In the genomic region with DNA sequence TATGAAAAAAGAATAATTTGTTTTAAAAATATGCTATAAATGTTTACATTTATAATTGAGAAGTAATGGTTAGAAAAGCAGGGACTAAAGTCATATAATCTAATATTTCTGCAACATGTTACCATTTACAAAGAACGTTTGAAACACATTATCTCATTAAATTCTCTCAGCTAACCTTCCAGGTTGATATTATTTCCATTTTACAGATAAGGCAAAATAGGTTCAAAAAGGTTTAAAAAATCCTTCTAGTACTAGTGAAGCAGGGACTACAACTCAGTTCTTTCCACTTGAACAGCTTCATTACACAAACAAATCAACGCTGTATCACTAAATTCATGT, we compare ENCODE assay signal across 8 cellular contexts. TPM values are rescaled to one million over a fixed set of nuclear protein-coding genes. Genes with fewer than 3 reads are reported as not detected.
DNase-seq lines count a peak whose midpoint lies in the region; ATAC-seq and TF ChIP-seq lines count a peak whose summit lies in the region.

No MANE protein-coding gene starts in this region.

- H3K27me3 ChIP-seq in ascending aorta (no peaks in the 10 kb centered on the region), right lobe of liver (no peaks in the 10 kb centered on the region), thyroid gland (no peaks in the 10 kb centered on the region)

- peaks cover 0 to 8% of the 10 kb centered on the region in 2 donors for H3K4me1 ChIP-seq in ascending aorta
- H3K4me1 ChIP-seq in right lobe of liver = peaks cover 0 to 8% (median 0%) of the 10 kb centered on the region in 4 donors
- peaks cover 0 to 8% of the 10 kb centered on the region in 2 donors for H3K4me1 ChIP-seq in thyroid gland

- DNase-seq in activated CD8-positive, alpha-beta memory T cell treated with anti-CD3 and anti-CD28 coated beads, Interleukin-2, amount 10 ng/mL, durations not matched to agents 7 days and 5 days = no peak
- no peak for DNase-seq in activated CD8-positive, alpha-beta memory T cell treated with anti-CD3 and anti-CD28 coated beads, Interleukin-2, amount 50 U/mL, for 48 hours
- no peak for DNase-seq in ascending aorta (ENCODE audit: low spot score in 2 of 2)
- DNase-seq in right lobe of liver = no peak
- DNase-seq in thyroid gland = no peak
- no peak for DNase-seq in SHP77 treated with DMSO at 0.1 percent for 48 hours (lab: John Stamatoyannopoulos, UW)

- CTCF ChIA-PET in activated CD8-positive, alpha-beta memory T cell treated with anti-CD3 and anti-CD28 coated beads, Interleukin-2, amount 10 ng/mL, durations not matched to agents 7 days and 5 days (lab: Charles Lee) = interaction anchor here (0.8 to 2.6 kb wide), 4 partner anchors 10 to 120 kb away, joined by 3 to 13 read pairs (median 4); a partner anchor contains a TSS

- peak overlapping the region; percentile 83 for H3K27ac Mint-ChIP-seq in activated CD8-positive, alpha-beta memory T cell treated with anti-CD3 and anti-CD28 coated beads, Interleukin-2, amount 10 ng/mL, durations not matched to agents 7 days and 5 days

- H3K27ac ChIP-seq in ascending aorta (no peak overlapping the region), right lobe of liver (peak overlapping the region in 1 of 3 donors; percentile 61), thyroid gland (peak overlapping the region in 2 of 3 donors; percentile 52 to 58)

- H3K4me1 Mint-ChIP-seq in activated CD8-positive, alpha-beta memory T cell treated with anti-CD3 and anti-CD28 coated beads, Interleukin-2, amount 10 ng/mL, durations not matched to agents 7 days and 5 days = peaks cover 29% of the 10 kb centered on the region

- no peak for ATAC-seq in activated CD8-positive, alpha-beta memory T cell treated with anti-CD3 and anti-CD28 coated beads, Interleukin-2, amount 10 ng/mL, durations not matched to agents 7 days and 5 days
- ATAC-seq in right lobe of liver = no peak
- ATAC-seq in GM21529 (IDR thresholded peaks at IDR 0.05; ENCODE audit: unreplicated experiment) = no peak
- ATAC-seq in GM21390 (IDR thresholded peaks at IDR 0.05; ENCODE audit: unreplicated experiment) = no peak

- no peaks in the 10 kb centered on the region for H3K27me3 Mint-ChIP-seq in activated CD8-positive, alpha-beta memory T cell treated with anti-CD3 and anti-CD28 coated beads, Interleukin-2, amount 10 ng/mL, durations not matched to agents 7 days and 5 days

- no peaks in the 10 kb centered on the region for H3K9me3 Mint-ChIP-seq in activated CD8-positive, alpha-beta memory T cell treated with anti-CD3 and anti-CD28 coated beads, Interleukin-2, amount 10 ng/mL, durations not matched to agents 7 days and 5 days (ENCODE audit: low read depth)

- peak overlapping the region; percentile 92 for H3K4me3 Mint-ChIP-seq in activated CD8-positive, alpha-beta memory T cell treated with anti-CD3 and anti-CD28 coated beads, Interleukin-2, amount 10 ng/mL, durations not matched to agents 7 days and 5 days

- peak overlapping the region; percentile 69 to 82 for H3K4me3 ChIP-seq in ascending aorta
- peak overlapping the region; percentile 64 to 89 (median 83) for H3K4me3 ChIP-seq in right lobe of liver
- H3K4me3 ChIP-seq in thyroid gland (replicated peaks in 1 of 3) = peak overlapping the region in 2 of 3 donors; percentile 29 to 38

- TF ChIP-seq CTCF in ascending aorta (IDR thresholded peaks at IDR 0.05) (no peak), right lobe of liver (IDR thresholded peaks at IDR 0.05) (no peak), thyroid gland (IDR thresholded peaks at IDR 0.05) (no peak)

- no peak for TF ChIP-seq POLR2A in right lobe of liver (IDR thresholded peaks at IDR 0.05)
- no peak for TF ChIP-seq POLR2A in thyroid gland (IDR thresholded peaks at IDR 0.05)

- no peaks in the 10 kb centered on the region for H3K36me3 ChIP-seq in ascending aorta
- H3K36me3 ChIP-seq in right lobe of liver = no peaks in the 10 kb centered on the region
- H3K36me3 ChIP-seq in thyroid gland = no peaks in the 10 kb centered on the region

- intact Hi-C loops in ascending aorta (cut with DNase I) = no loop called here
- intact Hi-C loops in right lobe of liver (cut with DNase I) = no loop called here
- intact Hi-C loops in thyroid gland (cut with DNase I) = no loop called here

- WGBS in right lobe of liver (ENCODE audit: insufficient coverage, low coverage, low lambda C conversion rate, missing lambda C conversion rate) = 8% methylated on average over 2 of the region's 2 CpGs
- WGBS in thyroid gland, 2 donors = 16 to 22% methylated on average over 2 of the region's 2 CpGs

- H3K36me3 Mint-ChIP-seq in activated CD8-positive, alpha-beta memory T cell treated with anti-CD3 and anti-CD28 coated beads, Interleukin-2, amount 10 ng/mL, durations not matched to agents 7 days and 5 days = peaks cover 14% of the 10 kb centered on the region

- H3K9me3 ChIP-seq in ascending aorta (no peaks in the 10 kb centered on the region), right lobe of liver (no peaks in the 10 kb centered on the region), thyroid gland (no peaks in the 10 kb centered on the region)

RNA-seq across cellular contexts. Expression of a gene that starts 0.9 kb away (rescaled TPM):
- 10 to 100 TPM; 45.2 to 48.9 TPM for total RNA-seq in activated CD8-positive, alpha-beta memory T cell treated with anti-CD3 and anti-CD28 coated beads, Interleukin-2, amount 10 ng/mL, durations not matched to agents 7 days and 5 days
- 5.5 TPM for total RNA-seq in ascending aorta
- 10 to 100 TPM; 11.6 to 21.1 (median 13.4) TPM for total RNA-seq in right lobe of liver
- total RNA-seq in thyroid gland = 10 to 100 TPM; 32.8 to 45.3 (median 34.3) TPM

RNA-seq across cellular contexts. Expression of a gene that starts 11.4 kb away (rescaled TPM):
- 10 to 100 TPM; 55.5 to 56.7 TPM for total RNA-seq in activated CD8-positive, alpha-beta memory T cell treated with anti-CD3 and anti-CD28 coated beads, Interleukin-2, amount 10 ng/mL, durations not matched to agents 7 days and 5 days
- 30.2 TPM for total RNA-seq in ascending aorta
- total RNA-seq in right lobe of liver = 10 to 100 TPM; 15.1 to 27.7 (median 23.8) TPM
- 10 to 100 TPM; 38.5 to 54.0 (median 46.3) TPM for total RNA-seq in thyroid gland

Comparison
In these comparisons a context has a peak if more than half of its experiments do, and no peak if none do; other contexts are left out.
1. H3K27ac ChIP-seq: peak in thyroid gland (2 of 3); none in ascending aorta (0 of 2).
2. Peak in every context shown above with its lines, with median percentiles within 50 percentile points of each other: H3K4me3 ChIP-seq.